9 cellular contexts compared by ENCODE assay signal in the genomic region with DNA sequence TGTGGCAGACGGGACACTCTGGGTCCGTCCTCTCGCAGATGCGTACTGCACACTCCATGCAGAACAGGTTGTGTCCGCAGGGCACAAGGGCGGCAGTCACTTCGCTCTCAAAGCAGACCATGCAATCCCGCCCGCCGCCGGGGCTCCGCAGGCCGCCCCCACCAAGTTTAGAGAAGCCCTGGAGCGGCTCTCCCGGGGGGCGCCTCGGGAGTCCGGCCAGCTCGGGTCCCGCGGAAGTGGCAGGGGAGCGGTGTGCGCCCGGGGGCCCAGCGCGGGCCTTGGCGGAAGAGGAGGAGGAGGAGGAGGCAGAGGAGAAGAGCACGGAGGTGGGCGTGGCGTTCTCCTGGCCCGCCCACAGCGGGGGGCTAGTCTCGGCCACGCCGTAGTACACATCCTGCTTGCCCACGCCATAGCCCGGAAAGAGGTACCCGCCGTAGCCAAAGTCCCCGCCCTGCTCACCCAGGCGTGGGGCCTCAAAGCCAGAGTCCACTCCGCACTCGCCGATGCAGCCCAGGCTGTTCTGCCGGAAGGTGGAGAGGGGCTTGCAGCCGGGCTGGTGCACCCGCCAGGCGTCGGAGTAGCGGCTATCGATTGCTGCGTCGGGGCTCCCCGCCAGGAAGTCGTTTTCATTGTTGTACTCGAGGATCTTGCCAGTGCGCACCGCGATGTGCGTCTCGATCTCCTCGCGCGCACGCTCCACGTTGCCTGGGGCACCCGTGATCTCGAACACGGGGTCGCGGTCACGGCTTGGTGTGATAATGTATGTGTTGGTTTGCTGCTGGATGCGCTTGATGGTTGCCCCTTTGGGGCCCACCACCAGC. TPM values are rescaled to one million over a fixed set of nuclear protein-coding genes. Genes with fewer than 3 reads are reported as not detected.
DNase-seq lines count a peak whose midpoint lies in the region; ATAC-seq, FAIRE-seq and TF ChIP-seq lines count a peak whose summit lies in the region.
"Had no signal": no experiment of that assay in that cellular context is flagged by ENCODE, and none has a peak within 500 bp of the region (broad histone marks: within the 10 kb centered on the region; RNA-seq: fewer than 3 reads in every experiment).

No MANE protein-coding gene starts in this region.

- no peak overlapping the region; the same call in 1 of the 2 replicates for H3K27ac ChIP-seq in IMR-90 (ENCODE audit: insufficient read depth, low read length)
- H3K27ac ChIP-seq in trophoblast cell (ENCODE audit: low read depth, low read length), result no peak overlapping the region

- POLR2A ChIA-PET in IMR-90 (lab: Charles Lee; ENCODE audit: unreplicated experiment), result no interaction called here

- peaks cover 17% of the 10 kb centered on the region for H3K9me1 ChIP-seq in IMR-90 (ENCODE audit: insufficient read depth, low read length)

- H3K79me2 ChIP-seq in trophoblast cell (ENCODE audit: control insufficient read depth, insufficient read depth, low read length, poor library complexity), result peaks cover 31% of the 10 kb centered on the region

- H3K4ac ChIP-seq in IMR-90 (ENCODE audit: low read depth, low read length) (peak overlapping the region; percentile 45; the same call in 1 of the 2 replicates), trophoblast cell (ENCODE audit: low read depth, low read length) (peak overlapping the region; percentile 39)

- H3K4me3 ChIP-seq in IMR-90 (ENCODE audit: insufficient read depth, low read depth, low read length) (no peak overlapping the region), trophoblast cell (ENCODE audit: low read depth, low read length) (no peak overlapping the region)

- peaks cover 24% of the 10 kb centered on the region for H3K27me3 Mint-ChIP-seq in glutamatergic neuron (ENCODE audit: unreplicated experiment)

- H2BK20ac ChIP-seq in IMR-90 (ENCODE audit: low read depth, low read length), result no peak overlapping the region

- no peak overlapping the region for H3K23ac ChIP-seq in IMR-90 (ENCODE audit: low read depth, low read length)
- H3K23ac ChIP-seq in trophoblast cell (ENCODE audit: low read length), result no peak overlapping the region

- H3K4me2 ChIP-seq in IMR-90 (ENCODE audit: low read depth, low read length), result peak overlapping the region; percentile 37; the same call in 1 of the 2 replicates
- H3K4me2 ChIP-seq in trophoblast cell (ENCODE audit: low read length), result no peak overlapping the region

- peaks cover 45% of the 10 kb centered on the region for H4K20me1 ChIP-seq in IMR-90 (ENCODE audit: insufficient read depth, low read length)

- H4K8ac ChIP-seq in IMR-90 (ENCODE audit: low read depth in 2 of 2, low read length in 2 of 2) (peak overlapping the region; percentile 31 to 61; a peak in 2 of 4 replicates), trophoblast cell (ENCODE audit: low read depth, low read length) (no peak overlapping the region)

- no peak for ATAC-seq in IMR-90 (ENCODE audit: low read depth)
- no peak for ATAC-seq in HG02970 (IDR thresholded peaks at IDR 0.05; ENCODE audit: low FRiP score, unreplicated experiment)
- ATAC-seq in GM21737 (IDR thresholded peaks at IDR 0.05; ENCODE audit: unreplicated experiment), result no peak
- ATAC-seq: Panc1 had no signal

- H3K4me1 ChIP-seq in IMR-90 (ENCODE audit: control insufficient read depth, insufficient read depth, low read length), result peaks cover 26% of the 10 kb centered on the region
- H3K4me1 ChIP-seq in trophoblast cell (ENCODE audit: control insufficient read depth in 1 of 2, insufficient read depth in 2 of 2, low read length in 2 of 2), result peaks cover 13 to 26% of the 10 kb centered on the region in 2 experiments

- H4K12ac ChIP-seq in trophoblast cell (ENCODE audit: low read depth, low read length), result peak overlapping the region; percentile 19

- intact Hi-C loops in IMR-90 (cut with micrococcal nuclease), result no loop called here

- WGBS in IMR-90 (ENCODE audit: extremely low coverage in 2 of 2, insufficient read length in 1 of 2), 2 experiments, result 29% methylated on average over 43 of the region's 73 CpGs; no CpG with 5 or more reads in 1 of the 2 experiments
- WGBS in trophoblast cell (ENCODE audit: extremely low coverage, insufficient coverage, insufficient read length), result no CpG with 5 or more reads among the region's 73 CpGs

- no peak overlapping the region for H2BK15ac ChIP-seq in IMR-90 (ENCODE audit: low read depth, low read length)

- peak overlapping the region; percentile 11; the same call in 1 of the 2 replicates for H2AK5ac ChIP-seq in IMR-90 (ENCODE audit: low read depth, low read length)
- H2AK5ac ChIP-seq in trophoblast cell (ENCODE audit: low read length), result no peak overlapping the region

- H3K79me1 ChIP-seq in IMR-90 (ENCODE audit: low read depth in 1 of 2, low read length in 2 of 2) (peaks cover 37 to 79% of the 10 kb centered on the region in 2 experiments), trophoblast cell (ENCODE audit: low read length) (peaks cover 15% of the 10 kb centered on the region)

- H4K91ac ChIP-seq in IMR-90 (ENCODE audit: insufficient read depth, low read depth, low read length) (no peak overlapping the region; the same call in 1 of the 2 replicates), trophoblast cell (ENCODE audit: low read depth, low read length) (no peak overlapping the region)

- no peaks in the 10 kb centered on the region for H3K27me3 ChIP-seq in IMR-90 (ENCODE audit: control insufficient read depth, insufficient read depth, low read length)
- H3K27me3 ChIP-seq in trophoblast cell (ENCODE audit: insufficient read depth, low read length), result no peaks in the 10 kb centered on the region

- H3K9ac ChIP-seq in IMR-90 (ENCODE audit: low read depth, low read length), result no peak overlapping the region
- H3K9ac ChIP-seq in trophoblast cell (ENCODE audit: low read length), result no peak overlapping the region

- H3K56ac ChIP-seq in IMR-90 (ENCODE audit: extremely low read depth, insufficient read depth, low read length), result no peak overlapping the region

- peak overlapping the region; percentile 81 for H2AFZ ChIP-seq in IMR-90 (replicated peaks; ENCODE audit: low read length, poor library complexity)
- H2AFZ ChIP-seq in trophoblast cell (ENCODE audit: insufficient read depth, low read length, poor library complexity), result no peak overlapping the region

- dilution Hi-C loops in IMR-90 (cut with HindIII; ENCODE audit: low sequenced_read_pairs, unreplicated experiment), result no loop called here

- H3K9me3 ChIP-seq in IMR-90 (ENCODE audit: control insufficient read depth, insufficient read depth, low read length) (no peaks in the 10 kb centered on the region), trophoblast cell (ENCODE audit: insufficient read depth, low read depth, low read length) (peaks cover 6% of the 10 kb centered on the region)

- no peak for TF ChIP-seq CTCF in IMR-90 (conservative IDR thresholded peaks at IDR 0.05; ENCODE audit: low read depth, low read length)
- no peak for TF ChIP-seq CTCF in glutamatergic neuron (IDR thresholded peaks at IDR 0.05; ENCODE audit: partially characterized antibody, unreplicated experiment)

- H3K36me3 ChIP-seq in IMR-90 (ENCODE audit: control insufficient read depth, insufficient read depth, low read length) (peaks cover 37% of the 10 kb centered on the region), trophoblast cell (ENCODE audit: control insufficient read depth in 1 of 2, insufficient read depth in 2 of 2, low read length in 2 of 2) (peaks cover 40 to 55% of the 10 kb centered on the region in 2 experiments)

- H4K5ac ChIP-seq in IMR-90 (ENCODE audit: low read depth, low read length), result no peak overlapping the region

- H3K4me1 Mint-ChIP-seq in glutamatergic neuron (ENCODE audit: low read depth, unreplicated experiment), result peaks cover 56% of the 10 kb centered on the region

- no peak overlapping the region for H2BK12ac ChIP-seq in trophoblast cell (ENCODE audit: low read length)

- FAIRE-seq in GM12891 (lab: Jason Lieb, UNC), result peak; percentile 50

- in situ Hi-C loops in IMR-90 (cut with MboI; ENCODE audit: low sequenced_read_pairs), result no loop called here

- H3K14ac ChIP-seq in IMR-90 (replicated peaks; ENCODE audit: low read depth, low read length) (0 out of 2 replicates have a peak overlapping the region, but pooled peaks have one; percentile 58), trophoblast cell (ENCODE audit: low read length) (no peak overlapping the region)

- no peaks in the 10 kb centered on the region for H3K36me3 Mint-ChIP-seq in glutamatergic neuron (ENCODE audit: unreplicated experiment)

- H3K27ac Mint-ChIP-seq in glutamatergic neuron (ENCODE audit: unreplicated experiment), result peak overlapping the region; percentile 74

- peak; percentile 60 for DNase-seq in GM12891 (ENCODE audit: insufficient read length, low spot score)
- no peak for DNase-seq in IMR-90
- DNase-seq in glutamatergic neuron, result peak; percentile 38
- peak in 1 of 2 donors; percentile 58 for DNase-seq in trophoblast cell
- no peak for DNase-seq in activated effector memory CD4-positive, alpha-beta T cell treated with Interleukin-2 at 50 U/mL for 16 hours
- DNase-seq in hepatic stellate cell (ENCODE audit: low spot score), result no peak

- no peak overlapping the region for H2BK5ac ChIP-seq in IMR-90 (ENCODE audit: low read depth, low read length, poor library complexity, severe bottlenecking)
- no peak overlapping the region for H2BK5ac ChIP-seq in trophoblast cell (ENCODE audit: low read depth, low read length, poor library complexity)

- peak overlapping the region; percentile 5; the same call in 1 of the 2 replicates for H2BK120ac ChIP-seq in IMR-90 (ENCODE audit: low read depth, low read length)
- H2BK120ac ChIP-seq in trophoblast cell (ENCODE audit: insufficient read depth, low read length, poor library complexity), result no peak overlapping the region

- BruUV-seq in IMR-90 (replicated peaks; lab: Mats Ljungman, UMichigan), result no TSS peak

- CTCF ChIA-PET in IMR-90 (lab: Yijun Ruan, JAX), result no interaction called here

- H3K18ac ChIP-seq in IMR-90 (ENCODE audit: low read depth, low read length) (no peak overlapping the region), trophoblast cell (ENCODE audit: low read length) (peak overlapping the region; percentile 25)

- H3K4me3 Mint-ChIP-seq in glutamatergic neuron (ENCODE audit: unreplicated experiment), result peak overlapping the region; percentile 89

- H3K9me3 Mint-ChIP-seq in glutamatergic neuron (ENCODE audit: unreplicated experiment), result peaks cover 34% of the 10 kb centered on the region

- TF ChIP-seq POLR2A in GM12891 (IDR thresholded peaks at IDR 0.05; ENCODE audit: low read depth, low read length) (no peak), IMR-90 (IDR thresholded peaks at IDR 0.05; ENCODE audit: low read depth, low read length) (no peak)

- H2AK9ac ChIP-seq in IMR-90 (replicated peaks; ENCODE audit: low read depth, low read length, poor library complexity), result peak overlapping the region; percentile 37

- TF ChIP-seq RAD21 in IMR-90 (IDR thresholded peaks at IDR 0.05; ENCODE audit: low read length), result no peak

RNA-seq across cellular contexts. Expression of a gene that starts 5.4 kb away (rescaled TPM):
- 0.56 TPM for polyA plus RNA-seq in GM12891 (2012; ENCODE audit: low read depth, missing spikeins)
- 2.3 and 2.5 TPM in 2 replicates for total RNA-seq in IMR-90 (2012; rRNA removed)
- 9.0 and 11.6 TPM in 2 replicates for polyA plus RNA-seq in IMR-90 (2012; rRNA removed)
- 4.0 and 8.8 TPM in 2 replicates for polyA plus RNA-seq in IMR-90 (2012; cell fraction: cytosol; rRNA removed)
- 14.6 and 16.6 TPM in 2 replicates for polyA plus RNA-seq in IMR-90 (2012; cell fraction: nucleus; rRNA removed; ENCODE audit: low replicate concordance)
- total RNA-seq in glutamatergic neuron (ENCODE audit: unreplicated experiment), result 114 TPM
- polyA plus RNA-seq in trophoblast cell (2013), result 38.9 and 40.4 TPM in 2 replicates

RNA-seq across cellular contexts. Expression of a gene that starts 15.9 kb away (rescaled TPM):
- polyA plus RNA-seq in GM12891 (2012; ENCODE audit: low read depth, missing spikeins), result 0.09 TPM
- total RNA-seq in IMR-90 (2012; rRNA removed) (not detected in 2 replicates), glutamatergic neuron (ENCODE audit: unreplicated experiment) (not detected)
- polyA plus RNA-seq in IMR-90 (2012; rRNA removed), result not detected in 2 replicates
- polyA plus RNA-seq in IMR-90 (2012; cell fraction: cytosol; rRNA removed), result 0.03 TPM in 1 of 2 replicates, not detected in the other
- 0.29 TPM in 1 of 2 replicates, not detected in the other for polyA plus RNA-seq in IMR-90 (2012; cell fraction: nucleus; rRNA removed; ENCODE audit: low replicate concordance)
- 92.3 and 94.0 TPM in 2 replicates for polyA plus RNA-seq in trophoblast cell (2013)

RNA-seq across cellular contexts. Expression of a gene that starts 22.2 kb away (rescaled TPM):
- polyA plus RNA-seq in GM12891 (2012; ENCODE audit: low read depth, missing spikeins), result 81.3 TPM
- total RNA-seq in IMR-90 (2012; rRNA removed) (45.8 and 50.0 TPM in 2 replicates), glutamatergic neuron (ENCODE audit: unreplicated experiment) (47.0 TPM)
- 89.0 and 106 TPM in 2 replicates for polyA plus RNA-seq in IMR-90 (2012; rRNA removed)
- 132 and 144 TPM in 2 replicates for polyA plus RNA-seq in IMR-90 (2012; cell fraction: cytosol; rRNA removed)
- 24.2 and 31.7 TPM in 2 replicates for polyA plus RNA-seq in IMR-90 (2012; cell fraction: nucleus; rRNA removed; ENCODE audit: low replicate concordance)
- polyA plus RNA-seq in trophoblast cell (2013), result 71.8 and 76.8 TPM in 2 replicates

RNA-seq across cellular contexts. Expression of a gene that starts 23.2 kb away (rescaled TPM):
- polyA plus RNA-seq in GM12891 (2012; ENCODE audit: low read depth, missing spikeins), result 16.5 TPM
- total RNA-seq in IMR-90 (2012; rRNA removed), result 8.8 and 9.7 TPM in 2 replicates
- 21.6 and 24.0 TPM in 2 replicates for polyA plus RNA-seq in IMR-90 (2012; rRNA removed)
- polyA plus RNA-seq in IMR-90 (2012; cell fraction: cytosol; rRNA removed), result 11.7 and 17.0 TPM in 2 replicates
- polyA plus RNA-seq in IMR-90 (2012; cell fraction: nucleus; rRNA removed; ENCODE audit: low replicate concordance), result 40.7 and 41.8 TPM in 2 replicates
- 52.4 TPM for total RNA-seq in glutamatergic neuron (ENCODE audit: unreplicated experiment)
- 44.6 and 45.7 TPM in 2 replicates for polyA plus RNA-seq in trophoblast cell (2013)

RNA-seq across cellular contexts. Expression of a gene that starts 37.7 kb away (rescaled TPM):
- polyA plus RNA-seq in GM12891 (2012; ENCODE audit: low read depth, missing spikeins), result 70.7 TPM
- total RNA-seq in IMR-90 (2012; rRNA removed) (753 and 755 TPM in 2 replicates), glutamatergic neuron (ENCODE audit: unreplicated experiment) (47.7 TPM)
- 563 and 927 TPM in 2 replicates for polyA plus RNA-seq in IMR-90 (2012; rRNA removed)
- 602 and 638 TPM in 2 replicates for polyA plus RNA-seq in IMR-90 (2012; cell fraction: cytosol; rRNA removed)
- 1,137 and 1,144 TPM in 2 replicates for polyA plus RNA-seq in IMR-90 (2012; cell fraction: nucleus; rRNA removed; ENCODE audit: low replicate concordance)
- polyA plus RNA-seq in trophoblast cell (2013), result 414 and 457 TPM in 2 replicates

Comparison
In these comparisons a context has a peak if more than half of its experiments do, and no peak if none do; other contexts are left out.
1. DNase-seq: peak in GM12891 (single experiment) and glutamatergic neuron (single experiment); none in IMR-90 (single experiment), activated effector memory CD4-positive, alpha-beta T cell treated with Interleukin-2 at 50 U/mL for 16 hours (single experiment) and hepatic stellate cell (single experiment).
2. RNA of a gene that starts 5.4 kb away (total RNA-seq): 114 TPM in glutamatergic neuron (single experiment); 2.3 to 2.5 TPM in IMR-90; every median in the first group is over 10 times any median in the second.